Comparison of ENCODE assay signal across 12 cellular contexts in the genomic region with DNA sequence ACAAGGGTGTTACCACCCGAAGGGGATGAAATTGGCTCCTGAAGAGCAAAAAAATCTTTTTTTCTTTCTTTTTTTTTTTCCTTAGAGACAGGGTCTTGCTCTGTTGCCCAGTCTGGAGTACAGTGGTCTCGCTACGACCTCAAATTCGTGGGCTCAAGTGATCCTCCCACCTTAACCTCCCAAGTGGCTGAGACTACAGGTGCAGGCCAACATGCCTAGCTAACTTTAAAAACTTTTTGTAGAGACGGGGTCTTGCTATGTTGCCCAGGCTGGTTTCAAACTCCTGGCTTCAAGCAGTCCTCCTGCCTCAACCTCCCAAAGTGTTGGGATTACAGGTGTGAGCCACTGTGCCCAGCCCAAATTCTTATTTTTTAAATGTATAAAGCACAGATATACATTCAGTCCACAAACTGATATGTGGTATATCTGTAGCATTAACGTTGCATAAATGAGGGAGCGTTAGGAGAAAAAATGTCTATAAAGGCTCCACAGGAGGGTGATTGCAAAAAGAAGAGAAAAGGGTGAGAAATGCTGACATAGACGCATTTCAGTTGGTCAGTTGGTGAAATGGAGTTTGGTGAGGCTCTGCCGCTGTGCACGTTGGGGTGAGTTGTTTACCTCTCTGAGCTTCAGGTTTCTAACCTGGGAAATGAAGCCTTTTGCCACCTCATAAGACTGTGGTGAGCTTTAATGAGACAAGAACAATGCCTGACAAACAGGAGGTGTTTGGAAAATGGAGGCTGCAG.
"Had no signal": no experiment of that assay in that cellular context is flagged by ENCODE, and none has a peak within 500 bp of the region (broad histone marks: within the 10 kb centered on the region; RNA-seq: fewer than 3 reads in every experiment).

No MANE protein-coding gene starts in this region.

- DNase-seq: activated CD4-positive, alpha-beta memory T cell treated with anti-CD3 and anti-CD28 coated beads, Interleukin-2, amount 10 ng/mL, durations not matched to agents 7 days and 5 days; activated CD4-positive, alpha-beta T cell treated with anti-CD3 and anti-CD28 coated beads for 4 hours; activated T-cell treated with anti-CD3 and anti-CD28 coated beads, Interleukin-2, amount 50 U/mL, for 4 hours; hypothalamus; kidney; midbrain; stimulated activated naive CD8-positive, alpha-beta T cell treated with anti-CD3 and anti-CD28 coated beads, Interleukin-15, Interleukin-2, amounts not matched to agents 100 U/mL and 50 U/mL, for 24 hours; T-helper 17 cell had no signal

- H3K27me3 ChIP-seq: cardiac muscle cell, ovary, suprapubic skin had no signal

- H3K9me3 ChIP-seq: ovary, suprapubic skin had no signal

- H3K4me1 ChIP-seq: suprapubic skin had no signal

- ATAC-seq: activated T-cell treated with anti-CD3 and anti-CD28 coated beads, Interleukin-2, amount 50 U/mL, for 4 hours; stimulated activated naive CD8-positive, alpha-beta T cell treated with anti-CD3 and anti-CD28 coated beads, Interleukin-15, Interleukin-2, amounts not matched to agents 100 U/mL and 50 U/mL, for 24 hours; T-helper 17 cell had no signal

- H3K27ac ChIP-seq: cardiac muscle cell, dorsolateral prefrontal cortex, ovary, suprapubic skin had no signal

- H3K36me3 ChIP-seq: cardiac muscle cell, ovary, suprapubic skin had no signal

- H3K4me3 ChIP-seq: cardiac muscle cell, dorsolateral prefrontal cortex, ovary, suprapubic skin had no signal
